Comparison of ENCODE assay signal across 1 cellular context in the genomic region with DNA sequence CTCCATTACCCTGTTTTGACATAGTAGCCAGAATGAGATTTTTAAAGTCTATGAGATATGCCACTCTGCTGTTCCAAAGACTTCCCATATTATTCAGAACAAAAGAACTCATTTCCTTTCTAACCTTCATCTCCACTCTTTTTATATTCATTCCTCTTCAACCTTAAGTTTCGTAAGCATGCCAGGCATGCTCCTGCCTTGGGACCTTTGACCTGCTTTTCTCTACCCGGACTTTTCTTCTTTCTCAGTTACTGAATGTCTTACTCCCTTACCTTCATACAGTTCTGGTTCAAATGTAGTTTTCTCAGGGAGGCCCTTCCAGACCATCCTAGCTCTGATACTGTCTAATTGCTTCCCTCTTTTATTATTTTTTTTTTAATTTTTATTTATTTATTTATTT.
TF ChIP-seq lines count a peak whose summit lies in the region.

No MANE protein-coding gene starts in this region.

TF ChIP-seq in GM23338, 12 proteins besides CTCF, POLR2A, EP300 and RAD21 (continued from another document):
- TF ChIP-seq, protein P1, sequence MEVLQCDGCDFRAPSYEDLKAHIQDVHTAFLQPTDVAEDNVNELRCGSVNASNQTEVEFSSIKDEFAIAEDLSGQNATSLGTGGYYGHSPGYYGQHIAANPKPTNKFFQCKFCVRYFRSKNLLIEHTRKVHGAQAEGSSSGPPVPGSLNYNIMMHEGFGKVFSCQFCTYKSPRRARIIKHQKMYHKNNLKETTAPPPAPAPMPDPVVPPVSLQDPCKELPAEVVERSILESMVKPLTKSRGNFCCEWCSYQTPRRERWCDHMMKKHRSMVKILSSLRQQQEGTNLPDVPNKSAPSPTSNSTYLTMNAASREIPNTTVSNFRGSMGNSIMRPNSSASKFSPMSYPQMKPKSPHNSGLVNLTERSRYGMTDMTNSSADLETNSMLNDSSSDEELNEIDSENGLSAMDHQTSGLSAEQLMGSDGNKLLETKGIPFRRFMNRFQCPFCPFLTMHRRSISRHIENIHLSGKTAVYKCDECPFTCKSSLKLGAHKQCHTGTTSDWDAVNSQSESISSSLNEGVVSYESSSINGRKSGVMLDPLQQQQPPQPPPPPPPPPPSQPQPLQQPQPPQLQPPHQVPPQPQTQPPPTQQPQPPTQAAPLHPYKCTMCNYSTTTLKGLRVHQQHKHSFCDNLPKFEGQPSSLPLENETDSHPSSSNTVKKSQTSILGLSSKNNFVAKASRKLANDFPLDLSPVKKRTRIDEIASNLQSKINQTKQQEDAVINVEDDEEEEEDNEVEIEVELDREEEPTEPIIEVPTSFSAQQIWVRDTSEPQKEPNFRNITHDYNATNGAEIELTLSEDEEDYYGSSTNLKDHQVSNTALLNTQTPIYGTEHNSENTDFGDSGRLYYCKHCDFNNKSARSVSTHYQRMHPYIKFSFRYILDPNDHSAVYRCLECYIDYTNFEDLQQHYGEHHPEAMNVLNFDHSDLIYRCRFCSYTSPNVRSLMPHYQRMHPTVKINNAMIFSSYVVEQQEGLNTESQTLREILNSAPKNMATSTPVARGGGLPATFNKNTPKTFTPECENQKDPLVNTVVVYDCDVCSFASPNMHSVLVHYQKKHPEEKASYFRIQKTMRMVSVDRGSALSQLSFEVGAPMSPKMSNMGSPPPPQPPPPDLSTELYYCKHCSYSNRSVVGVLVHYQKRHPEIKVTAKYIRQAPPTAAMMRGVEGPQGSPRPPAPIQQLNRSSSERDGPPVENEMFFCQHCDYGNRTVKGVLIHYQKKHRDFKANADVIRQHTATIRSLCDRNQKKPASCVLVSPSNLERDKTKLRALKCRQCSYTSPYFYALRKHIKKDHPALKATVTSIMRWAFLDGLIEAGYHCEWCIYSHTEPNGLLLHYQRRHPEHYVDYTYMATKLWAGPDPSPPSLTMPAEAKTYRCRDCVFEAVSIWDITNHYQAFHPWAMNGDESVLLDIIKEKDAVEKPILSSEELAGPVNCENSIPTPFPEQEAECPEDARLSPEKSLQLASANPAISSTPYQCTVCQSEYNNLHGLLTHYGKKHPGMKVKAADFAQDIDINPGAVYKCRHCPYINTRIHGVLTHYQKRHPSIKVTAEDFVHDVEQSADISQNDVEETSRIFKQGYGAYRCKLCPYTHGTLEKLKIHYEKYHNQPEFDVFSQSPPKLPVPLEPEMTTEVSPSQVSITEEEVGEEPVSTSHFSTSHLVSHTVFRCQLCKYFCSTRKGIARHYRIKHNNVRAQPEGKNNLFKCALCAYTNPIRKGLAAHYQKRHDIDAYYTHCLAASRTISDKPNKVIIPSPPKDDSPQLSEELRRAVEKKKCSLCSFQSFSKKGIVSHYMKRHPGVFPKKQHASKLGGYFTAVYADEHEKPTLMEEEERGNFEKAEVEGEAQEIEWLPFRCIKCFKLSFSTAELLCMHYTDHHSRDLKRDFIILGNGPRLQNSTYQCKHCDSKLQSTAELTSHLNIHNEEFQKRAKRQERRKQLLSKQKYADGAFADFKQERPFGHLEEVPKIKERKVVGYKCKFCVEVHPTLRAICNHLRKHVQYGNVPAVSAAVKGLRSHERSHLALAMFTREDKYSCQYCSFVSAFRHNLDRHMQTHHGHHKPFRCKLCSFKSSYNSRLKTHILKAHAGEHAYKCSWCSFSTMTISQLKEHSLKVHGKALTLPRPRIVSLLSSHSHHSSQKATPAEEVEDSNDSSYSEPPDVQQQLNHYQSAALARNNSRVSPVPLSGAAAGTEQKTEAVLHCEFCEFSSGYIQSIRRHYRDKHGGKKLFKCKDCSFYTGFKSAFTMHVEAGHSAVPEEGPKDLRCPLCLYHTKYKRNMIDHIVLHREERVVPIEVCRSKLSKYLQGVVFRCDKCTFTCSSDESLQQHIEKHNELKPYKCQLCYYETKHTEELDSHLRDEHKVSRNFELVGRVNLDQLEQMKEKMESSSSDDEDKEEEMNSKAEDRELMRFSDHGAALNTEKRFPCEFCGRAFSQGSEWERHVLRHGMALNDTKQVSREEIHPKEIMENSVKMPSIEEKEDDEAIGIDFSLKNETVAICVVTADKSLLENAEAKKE (CRISPR knock-in tag; IDR thresholded peaks at IDR 0.05): no peak
